8 cellular contexts compared by ENCODE assay signal in the genomic region with DNA sequence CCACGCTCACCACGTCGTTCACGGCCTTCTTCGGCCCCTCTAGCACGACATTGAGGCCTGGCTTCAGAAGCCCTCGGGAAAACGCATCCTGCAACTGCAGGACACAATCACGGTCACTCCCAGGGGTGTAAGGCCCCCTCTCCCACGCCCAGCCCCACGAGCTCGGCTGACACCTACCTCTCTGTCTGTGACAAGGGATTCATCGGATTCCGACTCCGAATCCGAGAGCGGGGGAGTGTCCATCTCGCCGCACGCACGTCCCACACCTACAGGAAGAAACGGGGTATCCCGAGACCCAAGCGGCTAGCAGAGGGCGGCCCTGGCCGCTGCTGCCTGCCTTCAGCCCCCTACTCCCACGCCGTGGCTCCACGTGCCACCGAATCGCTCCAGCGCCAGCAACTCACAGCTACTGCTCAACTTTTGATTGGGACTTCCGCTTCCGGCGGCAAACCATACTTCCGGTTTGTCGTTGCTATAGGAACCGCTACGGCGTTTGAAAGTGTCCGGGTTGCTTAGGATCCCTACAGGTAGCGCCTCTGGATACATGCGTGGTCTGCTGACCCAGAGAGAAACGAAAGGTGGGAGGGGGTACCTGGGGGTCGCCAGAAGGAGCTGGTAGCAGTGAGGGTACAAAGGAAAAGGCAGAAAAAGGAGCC. TPM values are rescaled to one million over a fixed set of nuclear protein-coding genes. Genes with fewer than 3 reads are reported as not detected.
DNase-seq lines count a peak whose midpoint lies in the region; ATAC-seq and TF ChIP-seq lines count a peak whose summit lies in the region.

A gene (plus strand): TSS at position 455 of the 656 bp plus-strand sequence. CDS start 424 bp downstream, outside the sequence.
A gene with protein sequence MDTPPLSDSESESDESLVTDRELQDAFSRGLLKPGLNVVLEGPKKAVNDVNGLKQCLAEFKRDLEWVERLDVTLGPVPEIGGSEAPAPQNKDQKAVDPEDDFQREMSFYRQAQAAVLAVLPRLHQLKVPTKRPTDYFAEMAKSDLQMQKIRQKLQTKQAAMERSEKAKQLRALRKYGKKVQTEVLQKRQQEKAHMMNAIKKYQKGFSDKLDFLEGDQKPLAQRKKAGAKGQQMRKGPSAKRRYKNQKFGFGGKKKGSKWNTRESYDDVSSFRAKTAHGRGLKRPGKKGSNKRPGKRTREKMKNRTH (minus strand): TSS at position 415 of the 656 bp plus-strand sequence. CDS start 172 bp downstream, at position 243.

- no peak for TF ChIP-seq POLR2A in suprapubic skin (IDR thresholded peaks at IDR 0.05)

- WGBS in suprapubic skin: under 1% methylated on average over 42 of the region's 45 CpGs

- H3K9me3 ChIP-seq in SJSA1 (replicated peaks) (no peaks in the 10 kb centered on the region), suprapubic skin (no peaks in the 10 kb centered on the region)

- H3K4me3 ChIP-seq in GM06990 (replicated peaks; ENCODE audit: low read depth, low read length) (peak within 1 kb of the TSS; percentile 99), SJSA1 (peak within 1 kb of the TSS; percentile 66), suprapubic skin (peak within 1 kb of the TSS; percentile 96)

- peaks cover 4% of the 10 kb centered on the region for H3K4me1 ChIP-seq in SJSA1 (replicated peaks)
- peaks cover 20% of the 10 kb centered on the region for H3K4me1 ChIP-seq in suprapubic skin

- CTCF ChIA-PET in activated naive CD4-positive, alpha-beta T cell treated with anti-CD3 and anti-CD28 coated beads for 36 hours (lab: Charles Lee): no interaction called here

- H3K27me3 ChIP-seq in GM06990 (replicated peaks; ENCODE audit: control insufficient read depth, insufficient read depth, low read length) (no peaks in the 10 kb centered on the region), SJSA1 (replicated peaks) (no peaks in the 10 kb centered on the region; the same call in 1 of the 2 replicates), suprapubic skin (peaks cover 7% of the 10 kb centered on the region)

- TF ChIP-seq CTCF in GM06990 (IDR thresholded peaks at IDR 0.05; ENCODE audit: insufficient read depth, low read length, poor library complexity, severe bottlenecking): no peak
- TF ChIP-seq CTCF in suprapubic skin (IDR thresholded peaks at IDR 0.05): no peak

- H3K36me3 ChIP-seq in GM06990 (ENCODE audit: control insufficient read depth, insufficient read depth, low read length): peaks cover 9% of the 10 kb centered on the region
- H3K36me3 ChIP-seq in SJSA1: peaks cover 45% of the 10 kb centered on the region
- peaks cover 37% of the 10 kb centered on the region for H3K36me3 ChIP-seq in suprapubic skin

- peak within 1 kb of the TSS; percentile 99 for H3K4me3 Mint-ChIP-seq in activated naive CD4-positive, alpha-beta T cell treated with anti-CD3 and anti-CD28 coated beads for 36 hours

- DNase-seq in GM06990 (ENCODE audit: extremely low read depth, insufficient read length) (peak; percentile 87), NAMALWA (ENCODE audit: low spot score) (peak; percentile 97), SJSA1 (ENCODE audit: low read depth in 1 of 2, low spot score in 2 of 2) (peak; percentile 89 to 92), glomerular visceral epithelial cell (ENCODE audit: extremely low spot score) (peak; percentile 92), occipital lobe (lab: John Stamatoyannopoulos, UW) (peak; percentile 89), suprapubic skin (ENCODE audit: low spot score in 2 of 2) (peak; percentile 94 to 96)
- peak; percentile 96 for DNase-seq in activated naive CD4-positive, alpha-beta T cell treated with anti-CD3 and anti-CD28 coated beads for 36 hours

- H3K27ac Mint-ChIP-seq in activated naive CD4-positive, alpha-beta T cell treated with anti-CD3 and anti-CD28 coated beads for 36 hours: peak within 1 kb of the TSS; percentile 90

- intact Hi-C loops in activated naive CD4-positive, alpha-beta T cell treated with anti-CD3 and anti-CD28 coated beads for 36 hours (cut with micrococcal nuclease): loop anchor here (1.0 to 5.0 kb wide), 6 partner anchors 187 to 405 kb away; a partner anchor contains a TSS

- peaks cover 45% of the 10 kb centered on the region for H3K36me3 Mint-ChIP-seq in activated naive CD4-positive, alpha-beta T cell treated with anti-CD3 and anti-CD28 coated beads for 36 hours (ENCODE audit: low read depth)

- no peak for TF ChIP-seq EP300 in suprapubic skin (IDR thresholded peaks at IDR 0.05)

- peaks cover 2% of the 10 kb centered on the region for H3K27me3 Mint-ChIP-seq in activated naive CD4-positive, alpha-beta T cell treated with anti-CD3 and anti-CD28 coated beads for 36 hours (ENCODE audit: low read depth)

- H3K4me1 Mint-ChIP-seq in activated naive CD4-positive, alpha-beta T cell treated with anti-CD3 and anti-CD28 coated beads for 36 hours (ENCODE audit: low read depth): peaks cover 39% of the 10 kb centered on the region

- no peaks in the 10 kb centered on the region for H3K9me3 Mint-ChIP-seq in activated naive CD4-positive, alpha-beta T cell treated with anti-CD3 and anti-CD28 coated beads for 36 hours

- ATAC-seq in HG02571 (IDR thresholded peaks at IDR 0.05; ENCODE audit: unreplicated experiment): peak; percentile 91

- H3K27ac ChIP-seq in SJSA1 (peak within 1 kb of the TSS; percentile 48), suprapubic skin (peak within 1 kb of the TSS; percentile 9)

RNA-seq across cellular contexts. Expression of the first gene that starts in this region (rescaled TPM):
- 0.16 TPM in 1 of 2 replicates, not detected in the other for total RNA-seq in SJSA1 (2014; rRNA removed; shearing (Covaris generic))
- total RNA-seq in activated naive CD4-positive, alpha-beta T cell treated with anti-CD3 and anti-CD28 coated beads for 36 hours: under 1 TPM; 0.12 to 0.14 TPM
- total RNA-seq in occipital lobe: 1.4 TPM
- total RNA-seq in suprapubic skin: under 1 TPM in 3 of 4 donors, not detected in 1; 0.10 to 0.81 (median 0.11) TPM

RNA-seq across cellular contexts. Expression of the second gene that starts in this region (rescaled TPM):
- total RNA-seq in SJSA1 (2014; rRNA removed; shearing (Covaris generic)): 235 and 270 TPM in 2 replicates
- total RNA-seq in activated naive CD4-positive, alpha-beta T cell treated with anti-CD3 and anti-CD28 coated beads for 36 hours: 10 to 100 TPM; 88.0 to 88.3 TPM
- total RNA-seq in occipital lobe (46.8 TPM), suprapubic skin (10 to 100 TPM; 34.7 to 67.0 (median 56.4) TPM)

Comparison
In these comparisons a context has a peak if more than half of its experiments do, and no peak if none do; other contexts are left out.
1. Peak in every context shown above with its lines: DNase-seq, ATAC-seq, H3K4me3 ChIP-seq and H3K27ac ChIP-seq.